In genomic region chr7:136509466-136509865, GRCh38 we compare ENCODE assay signal across 24 cellular contexts.
"Had no signal": no experiment of that assay in that cellular context is flagged by ENCODE, and none has a peak within 500 bp of the region (broad histone marks: within the 10 kb centered on the region; RNA-seq: fewer than 3 reads in every experiment).

No MANE protein-coding gene starts in this region.

- H3K4me3 Mint-ChIP-seq: activated CD4-positive, alpha-beta memory T cell treated with anti-CD3 and anti-CD28 coated beads, Interleukin-2, amount 10 ng/mL, durations not matched to agents 7 days and 5 days; activated naive CD4-positive, alpha-beta T cell treated with anti-CD3 and anti-CD28 coated beads, Interleukin-2, amount 10 ng/mL, durations not matched to agents 7 days and 5 days; activated naive CD8-positive, alpha-beta T cell treated with anti-CD3 and anti-CD28 coated beads for 36 hours had no signal

- H3K27me3 Mint-ChIP-seq: activated CD4-positive, alpha-beta memory T cell treated with anti-CD3 and anti-CD28 coated beads, Interleukin-2, amount 10 ng/mL, durations not matched to agents 7 days and 5 days; activated naive CD4-positive, alpha-beta T cell treated with anti-CD3 and anti-CD28 coated beads, Interleukin-2, amount 10 ng/mL, durations not matched to agents 7 days and 5 days; activated naive CD8-positive, alpha-beta T cell treated with anti-CD3 and anti-CD28 coated beads for 36 hours had no signal

- H3K4me2 ChIP-seq: SK-N-SH had no signal

- H3K36me3 ChIP-seq: brain microvascular endothelial cell, SJCRH30 had no signal

- DNase-seq: activated CD4-positive, alpha-beta memory T cell treated with anti-CD3 and anti-CD28 coated beads, Interleukin-2, amount 10 ng/mL, durations not matched to agents 7 days and 5 days; activated CD4-positive, alpha-beta T cell treated with anti-CD3 and anti-CD28 coated beads, Interleukin-2, amount 50 U/mL, for 1 hour; activated CD4-positive, CD25-positive, alpha-beta regulatory T cell; activated gamma-delta T cell treated with Interleukin-2 at 50 U/mL for 16 hours; activated naive CD4-positive, alpha-beta T cell treated with anti-CD3 and anti-CD28 coated beads, Interleukin-2, amount 10 ng/mL, durations not matched to agents 7 days and 5 days; activated naive CD8-positive, alpha-beta T cell treated with anti-CD3 and anti-CD28 coated beads for 36 hours; activated T-cell treated with anti-CD3 and anti-CD28 coated beads for 4 hours; activated T-cell treated with anti-CD3 and anti-CD28 coated beads, Interleukin-2, amount 50 U/mL, for 48 hours; brain microvascular endothelial cell; Kasumi-1; KBM-7; NCI-H1092 treated with DMSO at 0.1 percent for 48 hours; NCI-H1417 treated with DMSO at 0.1 percent for 48 hours; NCI-H1694; NCI-H2029 treated with DMSO at 0.1 percent for 48 hours; NCI-H345; NCI-H510A; NCI-H526 treated with DMSO at 0.1 percent for 48 hours; NCI-H82; SJCRH30; SK-N-SH; T-helper 1 cell had no signal

- H3K9me3 ChIP-seq: SJCRH30 had no signal

- H3K4me3 ChIP-seq: SJCRH30 had no signal

- H3K27me3 ChIP-seq: brain microvascular endothelial cell, SJCRH30 had no signal

- H3K4me1 ChIP-seq: SJCRH30 had no signal

- H3K27ac ChIP-seq: brain microvascular endothelial cell, SJCRH30, VCaP had no signal

- H3K36me3 Mint-ChIP-seq: activated naive CD4-positive, alpha-beta T cell treated with anti-CD3 and anti-CD28 coated beads, Interleukin-2, amount 10 ng/mL, durations not matched to agents 7 days and 5 days; activated naive CD8-positive, alpha-beta T cell treated with anti-CD3 and anti-CD28 coated beads for 36 hours had no signal

- H3K4me1 Mint-ChIP-seq: activated CD4-positive, alpha-beta memory T cell treated with anti-CD3 and anti-CD28 coated beads, Interleukin-2, amount 10 ng/mL, durations not matched to agents 7 days and 5 days; activated naive CD4-positive, alpha-beta T cell treated with anti-CD3 and anti-CD28 coated beads, Interleukin-2, amount 10 ng/mL, durations not matched to agents 7 days and 5 days; activated naive CD8-positive, alpha-beta T cell treated with anti-CD3 and anti-CD28 coated beads for 36 hours had no signal

- H3K9ac ChIP-seq: SK-N-SH had no signal

- H3K27ac Mint-ChIP-seq: activated CD4-positive, alpha-beta memory T cell treated with anti-CD3 and anti-CD28 coated beads, Interleukin-2, amount 10 ng/mL, durations not matched to agents 7 days and 5 days; activated naive CD4-positive, alpha-beta T cell treated with anti-CD3 and anti-CD28 coated beads, Interleukin-2, amount 10 ng/mL, durations not matched to agents 7 days and 5 days; activated naive CD8-positive, alpha-beta T cell treated with anti-CD3 and anti-CD28 coated beads for 36 hours; activated T-helper 2 cell treated with anti-CD3 and anti-CD28 coated beads, Interferon-gamma antibody, Interleukin-2, Interleukin-4, amounts not matched to agents 10 μg/mL and 5 μg/mL and 100 μg/mL, durations not matched to agents 14 hours and 24 hours and 36 hours had no signal
